31 cellular contexts compared by ENCODE assay signal in genomic region chr11:131295986-131296385, GRCh38.
"Had no signal": no experiment of that assay in that cellular context is flagged by ENCODE, and none has a peak within 500 bp of the region (broad histone marks: within the 10 kb centered on the region; RNA-seq: fewer than 3 reads in every experiment).

No MANE protein-coding gene starts in this region.

- ATAC-seq: activated naive CD4-positive, alpha-beta T cell treated with anti-CD3 and anti-CD28 coated beads, Interleukin-2, amount 50 U/mL, for 72 hours; activated naive CD8-positive, alpha-beta T cell treated with anti-CD3 and anti-CD28 coated beads, Interleukin-2, amount 50 U/mL, for 24 hours; activated T-cell treated with anti-CD3 and anti-CD28 coated beads, Interleukin-2, amount 50 U/mL, for 4 hours; Panc1; Right ventricle myocardium inferior; T-cell had no signal

- H3K4me3 ChIP-seq: ascending aorta, SK-N-MC had no signal

- H3K9me3 Mint-ChIP-seq: activated CD4-positive, alpha-beta T cell treated with anti-CD3 and anti-CD28 coated beads, Interleukin-2, amount 10 ng/mL, durations not matched to agents 7 days and 5 days; activated T-cell treated with anti-CD3 and anti-CD28 coated beads, Interleukin-2, amount 50 U/mL, for 4 hours had no signal

- H3K4me1 Mint-ChIP-seq: activated B cell treated with CpG ODN at 0.5 μM for 24 hours; activated CD4-positive, alpha-beta T cell treated with anti-CD3 and anti-CD28 coated beads, Interleukin-2, amount 10 ng/mL, durations not matched to agents 7 days and 5 days; activated naive CD8-positive, alpha-beta T cell treated with anti-CD3 and anti-CD28 coated beads, Interleukin-2, amount 50 U/mL, for 24 hours; IgD-negative memory B cell; T-cell had no signal

- H3K27ac ChIP-seq: ascending aorta, SK-N-MC had no signal

- H3K9me3 ChIP-seq: ascending aorta had no signal

- H3K4me3 Mint-ChIP-seq: activated B cell treated with CpG ODN at 0.5 μM for 24 hours; activated CD4-positive, alpha-beta memory T cell treated with anti-CD3 and anti-CD28 coated beads for 36 hours; activated CD4-positive, alpha-beta T cell treated with anti-CD3 and anti-CD28 coated beads, Interleukin-2, amount 10 ng/mL, durations not matched to agents 7 days and 5 days; activated naive CD8-positive, alpha-beta T cell treated with anti-CD3 and anti-CD28 coated beads, Interleukin-2, amount 50 U/mL, for 24 hours; activated T-cell treated with anti-CD3 and anti-CD28 coated beads, Interleukin-2, amount 50 U/mL, for 4 hours; brain; IgD-negative memory B cell; T-cell had no signal

- H3K36me3 Mint-ChIP-seq: activated CD4-positive, alpha-beta memory T cell treated with anti-CD3 and anti-CD28 coated beads for 36 hours; brain; IgD-negative memory B cell; T-cell had no signal

- H3K27me3 ChIP-seq: ascending aorta had no signal

- H3K4me1 ChIP-seq: ascending aorta had no signal

- H3K27ac Mint-ChIP-seq: activated B cell treated with CpG ODN at 0.5 μM for 24 hours; activated CD4-positive, alpha-beta memory T cell treated with anti-CD3 and anti-CD28 coated beads for 36 hours; activated CD4-positive, alpha-beta T cell treated with anti-CD3 and anti-CD28 coated beads, Interleukin-2, amount 10 ng/mL, durations not matched to agents 7 days and 5 days; activated naive CD4-positive, alpha-beta T cell treated with anti-CD3 and anti-CD28 coated beads, Interleukin-2, amount 50 U/mL, for 72 hours; activated naive CD8-positive, alpha-beta T cell treated with anti-CD3 and anti-CD28 coated beads, Interleukin-2, amount 50 U/mL, for 24 hours; brain; IgD-negative memory B cell; T-cell had no signal

- H3K36me3 ChIP-seq: ascending aorta had no signal

- DNase-seq: activated B cell treated with CpG ODN at 0.5 μM for 24 hours; activated CD4-positive, alpha-beta memory T cell treated with anti-CD3 and anti-CD28 coated beads for 36 hours; activated CD4-positive, alpha-beta T cell treated with anti-CD3 and anti-CD28 coated beads for 1 hour; activated CD4-positive, alpha-beta T cell treated with anti-CD3 and anti-CD28 coated beads, Interleukin-2, amount 10 ng/mL, durations not matched to agents 7 days and 5 days; activated CD8-positive, alpha-beta memory T cell treated with anti-CD3 and anti-CD28 coated beads for 24 hours; activated effector memory CD4-positive, alpha-beta T cell treated with anti-CD3 and anti-CD28 coated beads, Interleukin-2, amount 50 U/mL, for 16 hours; activated naive CD4-positive, alpha-beta T cell treated with Interleukin-2 at 50 U/mL for 16 hours; activated naive CD8-positive, alpha-beta T cell treated with anti-CD3 and anti-CD28 coated beads, Interleukin-2, amount 50 U/mL, for 24 hours; activated T-cell treated with anti-CD3 and anti-CD28 coated beads, Interleukin-2, amount 50 U/mL, for 4 hours; amniotic stem cell; KG1; NCI-H1092; NCI-H1417 treated with DMSO at 0.1 percent for 48 hours; NCI-H1694; NCI-H2029 treated with DMSO at 0.1 percent for 48 hours; NCI-H345; NCI-H510A; NCI-H526 treated with DMSO at 0.1 percent for 48 hours; NCI-H82; OCI-M1; RPMI8226; T-cell; T-helper 2 cell; T1000 had no signal
